Comparison of ENCODE assay signal across 15 cellular contexts in genomic region chr4:62881901-62882300, GRCh38.
"Had no signal": no experiment of that assay in that cellular context is flagged by ENCODE, and none has a peak within 500 bp of the region (broad histone marks: within the 10 kb centered on the region; RNA-seq: fewer than 3 reads in every experiment).

No MANE protein-coding gene starts in this region.

- H3K4me2 ChIP-seq: neural progenitor cell had no signal

- H2AFZ ChIP-seq: neural progenitor cell had no signal

- H3K27ac ChIP-seq: colonic mucosa, gastrocnemius medialis, heart right ventricle, neural progenitor cell, pancreas had no signal

- FAIRE-seq: endothelial cell of umbilical vein, islet of Langerhans, pancreas had no signal

- H3K9ac ChIP-seq: neural progenitor cell had no signal

- H3K9me3 ChIP-seq: colonic mucosa, gastrocnemius medialis, pancreas had no signal

- H3K4me1 ChIP-seq: colonic mucosa, gastrocnemius medialis, heart right ventricle, neural progenitor cell, pancreas had no signal

- H3K4me3 ChIP-seq: colonic mucosa, gastrocnemius medialis, heart right ventricle, neural progenitor cell, pancreas had no signal

- ATAC-seq: activated CD4-positive, alpha-beta T cell treated with anti-CD3 and anti-CD28 coated beads for 36 hours; activated T-cell treated with anti-CD3 and anti-CD28 coated beads, Interleukin-2, amount 50 U/mL, for 4 hours; gastrocnemius medialis; heart right ventricle; pancreas had no signal

- DNase-seq: activated CD4-positive, alpha-beta memory T cell treated with anti-CD3 and anti-CD28 coated beads for 36 hours; activated CD4-positive, alpha-beta T cell treated with anti-CD3 and anti-CD28 coated beads for 36 hours; activated effector memory CD4-positive, alpha-beta T cell treated with Interleukin-2 at 50 U/mL for 16 hours; activated naive CD4-positive, alpha-beta T cell treated with anti-CD3 and anti-CD28 coated beads, Interleukin-2, amount 50 U/mL, for 16 hours; activated T-cell treated with anti-CD3 and anti-CD28 coated beads, Interleukin-2, amount 50 U/mL, for 4 hours; caudate nucleus; colonic mucosa; gastrocnemius medialis; heart right ventricle; mammary epithelial cell; pancreas; stimulated activated CD4-positive, alpha-beta T cell treated with anti-CD3 and anti-CD28 coated beads, Interleukin-2, amount 100 ng/mL, for 24 hours had no signal

- H3K36me3 ChIP-seq: colonic mucosa, gastrocnemius medialis, heart right ventricle, neural progenitor cell, pancreas had no signal

- H3K27me3 ChIP-seq: colonic mucosa, gastrocnemius medialis, heart right ventricle, neural progenitor cell, pancreas had no signal
